ENCODE assay signal across 1 cellular context in genomic region chr1:168225476-168226190, GRCh38.
TF ChIP-seq lines count a peak whose summit lies in the region.

Gene SFT2D2, plus strand, starts transcription at chr1:168226004. Its CDS starts 76 bp downstream, at chr1:168226080.

TF ChIP-seq in K562, 482 proteins besides CTCF, POLR2A, EP300 and RAD21 (continued from another document and continues in another):
- TF ChIP-seq, protein P1, sequence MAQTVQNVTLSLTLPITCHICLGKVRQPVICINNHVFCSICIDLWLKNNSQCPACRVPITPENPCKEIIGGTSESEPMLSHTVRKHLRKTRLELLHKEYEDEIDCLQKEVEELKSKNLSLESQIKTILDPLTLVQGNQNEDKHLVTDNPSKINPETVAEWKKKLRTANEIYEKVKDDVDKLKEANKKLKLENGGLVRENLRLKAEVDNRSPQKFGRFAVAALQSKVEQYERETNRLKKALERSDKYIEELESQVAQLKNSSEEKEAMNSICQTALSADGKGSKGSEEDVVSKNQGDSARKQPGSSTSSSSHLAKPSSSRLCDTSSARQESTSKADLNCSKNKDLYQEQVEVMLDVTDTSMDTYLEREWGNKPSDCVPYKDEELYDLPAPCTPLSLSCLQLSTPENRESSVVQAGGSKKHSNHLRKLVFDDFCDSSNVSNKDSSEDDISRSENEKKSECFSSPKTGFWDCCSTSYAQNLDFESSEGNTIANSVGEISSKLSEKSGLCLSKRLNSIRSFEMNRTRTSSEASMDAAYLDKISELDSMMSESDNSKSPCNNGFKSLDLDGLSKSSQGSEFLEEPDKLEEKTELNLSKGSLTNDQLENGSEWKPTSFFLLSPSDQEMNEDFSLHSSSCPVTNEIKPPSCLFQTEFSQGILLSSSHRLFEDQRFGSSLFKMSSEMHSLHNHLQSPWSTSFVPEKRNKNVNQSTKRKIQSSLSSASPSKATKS (CRISPR knock-in tag; IDR thresholded peaks at IDR 0.05) = no peak
- peak; percentile 94 for TF ChIP-seq FOXP1 (CRISPR knock-in tag; IDR thresholded peaks at IDR 0.05)
- peak; percentile 90; the same call in 1 of the 2 replicates for TF ChIP-seq KLF13 (tag; IDR thresholded peaks at IDR 0.05; ENCODE audit: borderline replicate concordance, low read depth)
- no peak for TF ChIP-seq ESRRB (CRISPR knock-in tag; IDR thresholded peaks at IDR 0.05; ENCODE audit: borderline replicate concordance)
- peak; percentile 95 for TF ChIP-seq ZNF175 (CRISPR knock-in tag; IDR thresholded peaks at IDR 0.05; ENCODE audit: low read depth)
- TF ChIP-seq ZNF146 (CRISPR knock-in tag; IDR thresholded peaks at IDR 0.05; ENCODE audit: unreplicated experiment) = no peak
- no peak for TF ChIP-seq CBX2 (IDR thresholded peaks at IDR 0.05; ENCODE audit: insufficient read depth, low read length, poor library complexity, severe bottlenecking)
- peak; percentile 60 for TF ChIP-seq SP1 (CRISPR knock-in tag; IDR thresholded peaks at IDR 0.05)
- no peak for TF ChIP-seq BDP1 (IDR thresholded peaks at IDR 0.05; ENCODE audit: insufficient read depth, insufficient read length)
- no peak for TF ChIP-seq RFX1 (IDR thresholded peaks at IDR 0.05)
- no peak for TF ChIP-seq ZNF174 (CRISPR knock-in tag; IDR thresholded peaks at IDR 0.05)
- TF ChIP-seq, protein P2, sequence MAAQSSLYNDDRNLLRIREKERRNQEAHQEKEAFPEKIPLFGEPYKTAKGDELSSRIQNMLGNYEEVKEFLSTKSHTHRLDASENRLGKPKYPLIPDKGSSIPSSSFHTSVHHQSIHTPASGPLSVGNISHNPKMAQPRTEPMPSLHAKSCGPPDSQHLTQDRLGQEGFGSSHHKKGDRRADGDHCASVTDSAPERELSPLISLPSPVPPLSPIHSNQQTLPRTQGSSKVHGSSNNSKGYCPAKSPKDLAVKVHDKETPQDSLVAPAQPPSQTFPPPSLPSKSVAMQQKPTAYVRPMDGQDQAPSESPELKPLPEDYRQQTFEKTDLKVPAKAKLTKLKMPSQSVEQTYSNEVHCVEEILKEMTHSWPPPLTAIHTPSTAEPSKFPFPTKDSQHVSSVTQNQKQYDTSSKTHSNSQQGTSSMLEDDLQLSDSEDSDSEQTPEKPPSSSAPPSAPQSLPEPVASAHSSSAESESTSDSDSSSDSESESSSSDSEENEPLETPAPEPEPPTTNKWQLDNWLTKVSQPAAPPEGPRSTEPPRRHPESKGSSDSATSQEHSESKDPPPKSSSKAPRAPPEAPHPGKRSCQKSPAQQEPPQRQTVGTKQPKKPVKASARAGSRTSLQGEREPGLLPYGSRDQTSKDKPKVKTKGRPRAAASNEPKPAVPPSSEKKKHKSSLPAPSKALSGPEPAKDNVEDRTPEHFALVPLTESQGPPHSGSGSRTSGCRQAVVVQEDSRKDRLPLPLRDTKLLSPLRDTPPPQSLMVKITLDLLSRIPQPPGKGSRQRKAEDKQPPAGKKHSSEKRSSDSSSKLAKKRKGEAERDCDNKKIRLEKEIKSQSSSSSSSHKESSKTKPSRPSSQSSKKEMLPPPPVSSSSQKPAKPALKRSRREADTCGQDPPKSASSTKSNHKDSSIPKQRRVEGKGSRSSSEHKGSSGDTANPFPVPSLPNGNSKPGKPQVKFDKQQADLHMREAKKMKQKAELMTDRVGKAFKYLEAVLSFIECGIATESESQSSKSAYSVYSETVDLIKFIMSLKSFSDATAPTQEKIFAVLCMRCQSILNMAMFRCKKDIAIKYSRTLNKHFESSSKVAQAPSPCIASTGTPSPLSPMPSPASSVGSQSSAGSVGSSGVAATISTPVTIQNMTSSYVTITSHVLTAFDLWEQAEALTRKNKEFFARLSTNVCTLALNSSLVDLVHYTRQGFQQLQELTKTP (IDR thresholded peaks at IDR 0.05; ENCODE audit: low read depth in 1 of 2, partially characterized antibody in 2 of 2) = peak in 1 of 2 experiments; percentile 80
- no peak for TF ChIP-seq ZNF354B (CRISPR knock-in tag; IDR thresholded peaks at IDR 0.05)
- TF ChIP-seq MXI1 (IDR thresholded peaks at IDR 0.05; ENCODE audit: low read depth, low read length) = no peak
- TF ChIP-seq PRMT5 (CRISPR knock-in tag; IDR thresholded peaks at IDR 0.05) = no peak
- TF ChIP-seq MEIS2 (IDR thresholded peaks at IDR 0.05; ENCODE audit: partially characterized antibody) = peak; percentile 17
- no peak for TF ChIP-seq NR2C1 (IDR thresholded peaks at IDR 0.05)
- peak; percentile 74 for TF ChIP-seq NR2C1 (tag; IDR thresholded peaks at IDR 0.05)
- TF ChIP-seq HNRNPH1 (optimal IDR thresholded peaks at IDR 0.05; ENCODE audit: low read depth, low read length) = no peak
- TF ChIP-seq ZKSCAN3 (CRISPR knock-in tag; IDR thresholded peaks at IDR 0.05) = no peak
- no peak for TF ChIP-seq PRDM10 (IDR thresholded peaks at IDR 0.05; ENCODE audit: partially characterized antibody)
- TF ChIP-seq, protein P3, sequence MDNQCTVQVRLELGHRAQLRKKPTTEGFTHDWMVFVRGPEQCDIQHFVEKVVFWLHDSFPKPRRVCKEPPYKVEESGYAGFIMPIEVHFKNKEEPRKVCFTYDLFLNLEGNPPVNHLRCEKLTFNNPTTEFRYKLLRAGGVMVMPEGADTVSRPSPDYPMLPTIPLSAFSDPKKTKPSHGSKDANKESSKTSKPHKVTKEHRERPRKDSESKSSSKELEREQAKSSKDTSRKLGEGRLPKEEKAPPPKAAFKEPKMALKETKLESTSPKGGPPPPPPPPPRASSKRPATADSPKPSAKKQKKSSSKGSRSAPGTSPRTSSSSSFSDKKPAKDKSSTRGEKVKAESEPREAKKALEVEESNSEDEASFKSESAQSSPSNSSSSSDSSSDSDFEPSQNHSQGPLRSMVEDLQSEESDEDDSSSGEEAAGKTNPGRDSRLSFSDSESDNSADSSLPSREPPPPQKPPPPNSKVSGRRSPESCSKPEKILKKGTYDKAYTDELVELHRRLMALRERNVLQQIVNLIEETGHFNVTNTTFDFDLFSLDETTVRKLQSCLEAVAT (IDR thresholded peaks at IDR 0.05) = 0 out of 4 replicates have a peak, but pooled peaks of 1 of the 2 experiments have one; percentile 48
- TF ChIP-seq U2AF2 (optimal IDR thresholded peaks at IDR 0.05; ENCODE audit: low read depth, low read length) = no peak
- peak; percentile 72; the same call in 1 of the 2 replicates for TF ChIP-seq BACH1 (tag; IDR thresholded peaks at IDR 0.05)
- TF ChIP-seq TEAD4 (IDR thresholded peaks at IDR 0.05; ENCODE audit: low read length) = peak; percentile 74
- peak; percentile 90 for TF ChIP-seq TEAD4 (CRISPR knock-in tag; IDR thresholded peaks at IDR 0.05; ENCODE audit: borderline replicate concordance)
- TF ChIP-seq MCM5 (IDR thresholded peaks at IDR 0.05; ENCODE audit: low read depth) = no peak
- TF ChIP-seq ZKSCAN8 (CRISPR knock-in tag; IDR thresholded peaks at IDR 0.05) = peak; percentile 88; the same call in 1 of the 2 replicates
- TF ChIP-seq RFX7 (CRISPR knock-in tag; IDR thresholded peaks at IDR 0.05) = no peak; the same call in 1 of the 2 replicates
- no peak for TF ChIP-seq KLF10 (CRISPR knock-in tag; IDR thresholded peaks at IDR 0.05)
- no peak for TF ChIP-seq PKNOX1 (IDR thresholded peaks at IDR 0.05)
- TF ChIP-seq BRD4 (IDR thresholded peaks at IDR 0.05) = peak; percentile 63; the same call in 1 of the 2 replicates
- no peak for TF ChIP-seq CBFA2T2 (conservative IDR thresholded peaks at IDR 0.05)
- peak; percentile 95 for TF ChIP-seq POLR2AphosphoS5 (IDR thresholded peaks at IDR 0.05; ENCODE audit: control insufficient read depth, insufficient read depth, low read depth, low read length)
- peak; percentile 11 for TF ChIP-seq POLR3A (IDR thresholded peaks at IDR 0.05; ENCODE audit: borderline replicate concordance, extremely low read depth, insufficient read depth, insufficient read length)
- TF ChIP-seq ZNF707 (CRISPR knock-in tag; conservative IDR thresholded peaks at IDR 0.05) = 0 out of 2 replicates have a peak, but pooled peaks have one; percentile 46
- TF ChIP-seq TEAD2 (tag; IDR thresholded peaks at IDR 0.05) = peak; percentile 72; the same call in 1 of the 2 replicates
- TF ChIP-seq ZNF431 (CRISPR knock-in tag; IDR thresholded peaks at IDR 0.05) = peak; percentile 84; the same call in 1 of the 2 replicates
- no peak for TF ChIP-seq CHD4 (IDR thresholded peaks at IDR 0.05; ENCODE audit: insufficient read depth, insufficient replicate concordance, low read depth, low read length, poor library complexity, severe bottlenecking)
- TF ChIP-seq ZFPM2 (CRISPR knock-in tag; IDR thresholded peaks at IDR 0.05) = 0 out of 2 replicates have a peak, but pooled peaks have one; percentile 51
- TF ChIP-seq, protein P4, sequence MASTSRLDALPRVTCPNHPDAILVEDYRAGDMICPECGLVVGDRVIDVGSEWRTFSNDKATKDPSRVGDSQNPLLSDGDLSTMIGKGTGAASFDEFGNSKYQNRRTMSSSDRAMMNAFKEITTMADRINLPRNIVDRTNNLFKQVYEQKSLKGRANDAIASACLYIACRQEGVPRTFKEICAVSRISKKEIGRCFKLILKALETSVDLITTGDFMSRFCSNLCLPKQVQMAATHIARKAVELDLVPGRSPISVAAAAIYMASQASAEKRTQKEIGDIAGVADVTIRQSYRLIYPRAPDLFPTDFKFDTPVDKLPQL (IDR thresholded peaks at IDR 0.05; ENCODE audit: extremely low read depth, insufficient read length) = peak; percentile 9
- no peak for TF ChIP-seq ETS2 (tag; IDR thresholded peaks at IDR 0.05; ENCODE audit: borderline replicate concordance, poor library complexity, severe bottlenecking)
- TF ChIP-seq YBX1 (IDR thresholded peaks at IDR 0.05) = no peak
- no peak for TF ChIP-seq NR2F6 (CRISPR knock-in tag; IDR thresholded peaks at IDR 0.05)
- TF ChIP-seq SRSF1 (IDR thresholded peaks at IDR 0.05; ENCODE audit: low read depth, low read length) = no peak
- peak; percentile 42 for TF ChIP-seq HMGN3 (IDR thresholded peaks at IDR 0.05; ENCODE audit: borderline replicate concordance, extremely low read depth, insufficient read length, low read depth, low read length)
- TF ChIP-seq ZZZ3 (IDR thresholded peaks at IDR 0.05) = no peak
- peak in 1 of 2 experiments; percentile 74; a peak in 2 of 4 replicates for TF ChIP-seq HDAC1 (IDR thresholded peaks at IDR 0.05)
- peak in 1 of 2 experiments; percentile 78; a peak in 1 of 4 replicates for TF ChIP-seq FOXA3 (CRISPR knock-in tag; conservative IDR thresholded peaks at IDR 0.05 in 1 of 2, IDR thresholded peaks at IDR 0.05 in 1 of 2)
- peak; percentile 95 for TF ChIP-seq EP400 (IDR thresholded peaks at IDR 0.05)
- TF ChIP-seq, protein P5, sequence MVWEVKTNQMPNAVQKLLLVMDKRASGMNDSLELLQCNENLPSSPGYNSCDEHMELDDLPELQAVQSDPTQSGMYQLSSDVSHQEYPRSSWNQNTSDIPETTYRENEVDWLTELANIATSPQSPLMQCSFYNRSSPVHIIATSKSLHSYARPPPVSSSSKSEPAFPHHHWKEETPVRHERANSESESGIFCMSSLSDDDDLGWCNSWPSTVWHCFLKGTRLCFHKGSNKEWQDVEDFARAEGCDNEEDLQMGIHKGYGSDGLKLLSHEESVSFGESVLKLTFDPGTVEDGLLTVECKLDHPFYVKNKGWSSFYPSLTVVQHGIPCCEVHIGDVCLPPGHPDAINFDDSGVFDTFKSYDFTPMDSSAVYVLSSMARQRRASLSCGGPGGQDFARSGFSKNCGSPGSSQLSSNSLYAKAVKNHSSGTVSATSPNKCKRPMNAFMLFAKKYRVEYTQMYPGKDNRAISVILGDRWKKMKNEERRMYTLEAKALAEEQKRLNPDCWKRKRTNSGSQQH (CRISPR knock-in tag; IDR thresholded peaks at IDR 0.05) = peak; percentile 72; the same call in 1 of the 2 replicates
- TF ChIP-seq DIDO1 (tag; IDR thresholded peaks at IDR 0.05; ENCODE audit: low read depth) = peak; percentile 72; the same call in 1 of the 2 replicates
- peak; percentile 95 for TF ChIP-seq ELF1 (tag; IDR thresholded peaks at IDR 0.05)
- peak; percentile 84; the same call in 1 of the 2 replicates for TF ChIP-seq ATF6 (CRISPR knock-in tag; IDR thresholded peaks at IDR 0.05)
- TF ChIP-seq NFXL1 (CRISPR knock-in tag; IDR thresholded peaks at IDR 0.05) = 0 out of 2 replicates have a peak, but pooled peaks have one; percentile 52
